Comparison of ENCODE assay signal across 12 cellular contexts in genomic region chr3:156586905-156587766, GRCh38. TPM values are rescaled to one million over a fixed set of nuclear protein-coding genes. Genes with fewer than 3 reads are reported as not detected.
DNase-seq lines count a peak whose midpoint lies in the region; ATAC-seq and TF ChIP-seq lines count a peak whose summit lies in the region.
"Had no signal": no experiment of that assay in that cellular context is flagged by ENCODE, and none has a peak within 500 bp of the region (broad histone marks: within the 10 kb centered on the region; RNA-seq: fewer than 3 reads in every experiment).

No MANE protein-coding gene starts in this region.

- H3K27ac ChIP-seq in right lobe of liver: no peak overlapping the region
- H3K27ac ChIP-seq: C4-2B, parathyroid adenoma had no signal

- H3K9me3 ChIP-seq in right lobe of liver: no peaks in the 10 kb centered on the region

- intact Hi-C loops in right lobe of liver (cut with DNase I): no loop called here

- POLR2A ChIA-PET in GM10248 (lab: Yijun Ruan, JAX): no interaction called here

- ATAC-seq in HG02623 (IDR thresholded peaks at IDR 0.05; ENCODE audit: unreplicated experiment): peak; percentile 62
- peak; percentile 55 to 94 (median 78) for ATAC-seq in right lobe of liver
- no peak for ATAC-seq in GM18520 (IDR thresholded peaks at IDR 0.05; ENCODE audit: unreplicated experiment)
- ATAC-seq: Panc1 had no signal

- no peak overlapping the region for H3K4me3 ChIP-seq in right lobe of liver

- peaks cover 0 to 11% (median 0%) of the 10 kb centered on the region in 4 donors for H3K4me1 ChIP-seq in right lobe of liver
- H3K4me1 ChIP-seq: parathyroid adenoma had no signal

- DNase-seq in GM10248 (ENCODE audit: extremely low spot score) (peak; percentile 18), NOMO-1 treated with dmso at 0.1 percent for 144 hours (lab: John Stamatoyannopoulos, UW; ENCODE audit: unreplicated experiment) (peak; percentile 81), right lobe of liver (no peak), GDM1 (lab: John Stamatoyannopoulos, UW) (no peak), hypothalamus (lab: John Stamatoyannopoulos, UW) (no peak)
- DNase-seq in activated T-cell treated with anti-CD3 and anti-CD28 coated beads, Interleukin-2, amount 50 U/mL, for 48 hours: no peak
- DNase-seq: amygdala had no signal

- TF ChIP-seq CTCF in GM10248 (IDR thresholded peaks at IDR 0.05; ENCODE audit: control extremely low read depth, extremely low read depth, low read depth, missing control alignments): no peak
- TF ChIP-seq CTCF in right lobe of liver (IDR thresholded peaks at IDR 0.05): no peak

- no peaks in the 10 kb centered on the region for H3K27me3 ChIP-seq in right lobe of liver

- WGBS in right lobe of liver (ENCODE audit: insufficient coverage, low coverage, low lambda C conversion rate, missing lambda C conversion rate): 47% methylated on average over 5 of the region's 5 CpGs

- no peaks in the 10 kb centered on the region for H3K36me3 ChIP-seq in right lobe of liver

- CTCF ChIA-PET in GM10248 (lab: Yijun Ruan, JAX): interaction anchor here (0.7 to 3.3 kb wide), 7 partner anchors 12 to 551 kb away, joined by 3 to 7 read pairs (median 3); no protein-coding TSS in a partner anchor

- TF ChIP-seq POLR2A in right lobe of liver (IDR thresholded peaks at IDR 0.05): no peak

RNA-seq across cellular contexts. Expression of gene SSR3, which starts 32.2 kb away (rescaled TPM):
- total RNA-seq in right lobe of liver: 100 to 1,000 TPM in 5 of 6 experiments, 10 to 100 TPM in 1; 73.6 to 168 (median 118) TPM

Comparison
In these comparisons a context has a peak if more than half of its experiments do, and no peak if none do; other contexts are left out.
1. DNase-seq: peak in GM10248 (single experiment) and NOMO-1 treated with dmso at 0.1 percent for 144 hours (single experiment); none in right lobe of liver (0 of 3), GDM1 (single experiment), activated T-cell treated with anti-CD3 and anti-CD28 coated beads, Interleukin-2, amount 50 U/mL, for 48 hours (0 of 2) and hypothalamus (0 of 51).